13 cellular contexts compared by ENCODE assay signal in the genomic region with DNA sequence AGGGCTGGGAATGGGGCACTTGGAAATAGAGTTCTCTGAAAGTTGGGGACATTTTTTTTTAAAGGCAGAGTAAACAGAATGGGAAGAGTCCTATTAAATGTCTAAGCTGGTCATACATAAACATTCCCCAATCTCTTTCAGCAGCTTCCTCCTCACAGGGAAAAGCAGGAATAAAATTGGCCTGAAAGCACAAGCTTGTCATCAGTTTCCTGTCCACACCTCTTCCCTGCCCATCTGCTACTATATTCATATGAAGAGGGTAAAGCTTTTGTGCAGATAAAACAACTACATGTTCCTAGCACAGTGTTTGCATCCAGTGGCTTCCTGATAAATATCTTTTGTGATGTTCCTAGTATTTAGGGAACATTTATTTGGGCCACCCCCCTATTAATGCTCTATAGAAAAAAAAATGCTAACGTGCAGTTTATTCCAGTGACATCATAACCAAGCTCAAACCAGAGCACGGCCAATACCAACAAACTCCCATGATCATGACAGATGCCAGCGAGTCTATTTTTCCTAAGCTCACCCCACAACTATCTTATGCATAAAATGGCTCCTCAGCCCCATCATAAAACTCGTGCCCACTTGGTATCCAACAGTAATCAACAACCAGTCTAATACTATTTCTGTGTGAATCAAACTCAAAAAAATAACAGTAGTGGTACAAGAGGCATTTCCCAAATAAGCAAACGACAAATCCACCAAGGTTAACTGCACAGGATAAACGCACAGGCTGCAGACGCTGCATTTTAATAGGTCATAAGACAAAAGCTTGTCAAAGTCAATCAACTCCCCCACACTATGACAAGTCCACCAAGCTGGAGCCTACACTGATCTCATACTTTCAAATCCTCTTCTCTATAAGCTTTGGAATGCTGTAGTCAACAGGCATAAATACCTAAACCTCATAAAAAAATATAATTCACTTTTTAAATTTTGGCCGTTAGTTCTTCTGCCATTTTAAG.
A peak's percentile ranks its signal among the peaks of the same experiment; 100 is the strongest.
DNase-seq lines count a peak whose midpoint lies in the region; ATAC-seq and TF ChIP-seq lines count a peak whose summit lies in the region.
"Had no signal": no experiment of that assay in that cellular context is flagged by ENCODE, and none has a peak within 500 bp of the region (broad histone marks: within the 10 kb centered on the region; RNA-seq: fewer than 3 reads in every experiment).

No MANE protein-coding gene starts in this region.

- WGBS in endodermal cell (ENCODE audit: insufficient coverage in 1 of 2, insufficient read length in 1 of 2), 2 experiments, result 90 to 96% methylated on average over 5 to 8 of the region's 8 CpGs
- 73 to 74% methylated on average over 8 of the region's 8 CpGs for WGBS in transverse colon (ENCODE audit: low coverage in 1 of 2), 2 donors

- in situ Hi-C loops in transverse colon (cut with MboI; ENCODE audit: low pct_ligation_motif_present in 1 of 4, low pct_unique_long_range_greater_than_20kb in 1 of 4, low sequenced_read_pairs in 3 of 4), result no loop called here

- H3K36me3 Mint-ChIP-seq in endodermal cell (ENCODE audit: low read depth), result peaks cover 9% of the 10 kb centered on the region
- H3K36me3 Mint-ChIP-seq in Calu3 (ENCODE audit: insufficient read depth, unreplicated experiment), result no peaks in the 10 kb centered on the region

- no peak for ATAC-seq in lower lobe of right lung
- ATAC-seq in HG03460 (IDR thresholded peaks at IDR 0.05; ENCODE audit: unreplicated experiment), result no peak
- ATAC-seq: activated CD4-positive, alpha-beta T cell treated with anti-CD3 and anti-CD28 coated beads for 36 hours had no signal

- CTCF ChIA-PET in Calu3 (lab: Charles Lee), result interaction anchor here (0.6 kb wide), 1 partner anchor 25 kb away, joined by 3 read pairs; no protein-coding TSS in a partner anchor

- H3K27ac Mint-ChIP-seq in endodermal cell (peak overlapping the region; percentile 74), Calu3 (ENCODE audit: unreplicated experiment) (no peak overlapping the region)
- H3K27ac Mint-ChIP-seq: activated CD4-positive, alpha-beta T cell treated with anti-CD3 and anti-CD28 coated beads for 36 hours; activated naive CD4-positive, alpha-beta T cell treated with anti-CD3 and anti-CD28 coated beads, Interleukin-2, amount 50 U/mL, for 24 hours; progenitor cell of endocrine pancreas had no signal

- no peaks in the 10 kb centered on the region for H3K4me1 ChIP-seq in endodermal cell (ENCODE audit: control insufficient read depth, insufficient read depth, low read length)
- H3K4me1 ChIP-seq in lower lobe of right lung, result peaks cover 68% of the 10 kb centered on the region
- H3K4me1 ChIP-seq in transverse colon, result peaks cover 0 to 38% (median 6%) of the 10 kb centered on the region in 4 donors

- H3K27me3 ChIP-seq in endodermal cell (ENCODE audit: control insufficient read depth, insufficient read depth, low read length, poor library complexity, severe bottlenecking) (no peaks in the 10 kb centered on the region), lower lobe of right lung (ENCODE audit: low read depth) (no peaks in the 10 kb centered on the region), transverse colon (no peaks in the 10 kb centered on the region)

- peak; percentile 27 for DNase-seq in MV-4-11 (lab: John Stamatoyannopoulos, UW)
- no peak for DNase-seq in endodermal cell
- DNase-seq in lower lobe of right lung, result no peak
- DNase-seq in transverse colon, result no peak
- no peak for DNase-seq in SKM-1 treated with dmso at 0.1 percent for 144 hours (lab: John Stamatoyannopoulos, UW; ENCODE audit: unreplicated experiment)
- DNase-seq in NCI-H526 (lab: John Stamatoyannopoulos, UW), result no peak
- no peak for DNase-seq in Calu3
- DNase-seq: activated CD4-positive, alpha-beta T cell treated with anti-CD3 and anti-CD28 coated beads for 36 hours; NCI-H2227 treated with DMSO at 0.1 percent for 48 hours had no signal

- H3K27me3 Mint-ChIP-seq in endodermal cell (ENCODE audit: insufficient read depth), result no peaks in the 10 kb centered on the region
- H3K27me3 Mint-ChIP-seq in Calu3 (ENCODE audit: unreplicated experiment), result no peaks in the 10 kb centered on the region
- H3K27me3 Mint-ChIP-seq: activated CD4-positive, alpha-beta T cell treated with anti-CD3 and anti-CD28 coated beads for 36 hours; activated naive CD4-positive, alpha-beta T cell treated with anti-CD3 and anti-CD28 coated beads, Interleukin-2, amount 50 U/mL, for 24 hours; progenitor cell of endocrine pancreas had no signal

- H3K9me3 ChIP-seq in endodermal cell (ENCODE audit: control insufficient read depth, low read length), result no peaks in the 10 kb centered on the region
- no peaks in the 10 kb centered on the region for H3K9me3 ChIP-seq in lower lobe of right lung
- H3K9me3 ChIP-seq in transverse colon, result no peaks in the 10 kb centered on the region

- no peak for TF ChIP-seq EP300 in transverse colon (IDR thresholded peaks at IDR 0.05; ENCODE audit: low read depth)

- H3K4me1 Mint-ChIP-seq in endodermal cell (peaks cover 38% of the 10 kb centered on the region), Calu3 (ENCODE audit: low read depth, unreplicated experiment) (peaks cover 22% of the 10 kb centered on the region)
- H3K4me1 Mint-ChIP-seq: activated naive CD4-positive, alpha-beta T cell treated with anti-CD3 and anti-CD28 coated beads, Interleukin-2, amount 50 U/mL, for 24 hours had no signal

- no TSS peak for BruUV-seq in Calu3 (replicated peaks; lab: Mats Ljungman, UMichigan)

- H3K27ac ChIP-seq in endodermal cell (ENCODE audit: low read depth, low read length) (no peak overlapping the region), lower lobe of right lung (peak overlapping the region; percentile 59), transverse colon (peak overlapping the region; percentile 27 to 66 (median 44))
- H3K27ac ChIP-seq: epithelial cell of prostate had no signal

- TF ChIP-seq CTCF in endodermal cell (conservative IDR thresholded peaks at IDR 0.05) (no peak), lower lobe of right lung (IDR thresholded peaks at IDR 0.05) (no peak), transverse colon (IDR thresholded peaks at IDR 0.05) (no peak), Calu3 (IDR thresholded peaks at IDR 0.05; ENCODE audit: unreplicated experiment) (no peak)

- intact Hi-C loops in lower lobe of right lung (cut with DNase I) (no loop called here), transverse colon (cut with DNase I; ENCODE audit: low total_unique reads) (no loop called here), Calu3 (cut with micrococcal nuclease; ENCODE audit: unreplicated experiment) (no loop called here)

- H3K9me3 Mint-ChIP-seq in endodermal cell, result no peaks in the 10 kb centered on the region
- H3K9me3 Mint-ChIP-seq in Calu3 (ENCODE audit: low read depth, unreplicated experiment), result no peaks in the 10 kb centered on the region
- H3K9me3 Mint-ChIP-seq: activated naive CD4-positive, alpha-beta T cell treated with anti-CD3 and anti-CD28 coated beads, Interleukin-2, amount 50 U/mL, for 24 hours had no signal

- H3K4me3 ChIP-seq in endodermal cell (ENCODE audit: low read length) (no peak overlapping the region), lower lobe of right lung (peak overlapping the region; percentile 50), transverse colon (peak overlapping the region in 1 of 4 donors; percentile 17)

- H3K4me3 Mint-ChIP-seq in endodermal cell (no peak overlapping the region), Calu3 (ENCODE audit: low read depth, unreplicated experiment) (no peak overlapping the region)
- H3K4me3 Mint-ChIP-seq: activated CD4-positive, alpha-beta T cell treated with anti-CD3 and anti-CD28 coated beads for 36 hours; activated naive CD4-positive, alpha-beta T cell treated with anti-CD3 and anti-CD28 coated beads, Interleukin-2, amount 50 U/mL, for 24 hours had no signal

- H3K36me3 ChIP-seq in endodermal cell (ENCODE audit: control insufficient read depth, insufficient read depth, low read length) (no peaks in the 10 kb centered on the region), lower lobe of right lung (no peaks in the 10 kb centered on the region), transverse colon (no peaks in the 10 kb centered on the region)

- no peak overlapping the region for H3K9ac ChIP-seq in endodermal cell (ENCODE audit: extremely low read depth, low read length, poor library complexity, severe bottlenecking)

- no peak for TF ChIP-seq POLR2A in transverse colon (IDR thresholded peaks at IDR 0.05)
